Comparison of ENCODE assay signal across 1 cellular context in the genomic region with DNA sequence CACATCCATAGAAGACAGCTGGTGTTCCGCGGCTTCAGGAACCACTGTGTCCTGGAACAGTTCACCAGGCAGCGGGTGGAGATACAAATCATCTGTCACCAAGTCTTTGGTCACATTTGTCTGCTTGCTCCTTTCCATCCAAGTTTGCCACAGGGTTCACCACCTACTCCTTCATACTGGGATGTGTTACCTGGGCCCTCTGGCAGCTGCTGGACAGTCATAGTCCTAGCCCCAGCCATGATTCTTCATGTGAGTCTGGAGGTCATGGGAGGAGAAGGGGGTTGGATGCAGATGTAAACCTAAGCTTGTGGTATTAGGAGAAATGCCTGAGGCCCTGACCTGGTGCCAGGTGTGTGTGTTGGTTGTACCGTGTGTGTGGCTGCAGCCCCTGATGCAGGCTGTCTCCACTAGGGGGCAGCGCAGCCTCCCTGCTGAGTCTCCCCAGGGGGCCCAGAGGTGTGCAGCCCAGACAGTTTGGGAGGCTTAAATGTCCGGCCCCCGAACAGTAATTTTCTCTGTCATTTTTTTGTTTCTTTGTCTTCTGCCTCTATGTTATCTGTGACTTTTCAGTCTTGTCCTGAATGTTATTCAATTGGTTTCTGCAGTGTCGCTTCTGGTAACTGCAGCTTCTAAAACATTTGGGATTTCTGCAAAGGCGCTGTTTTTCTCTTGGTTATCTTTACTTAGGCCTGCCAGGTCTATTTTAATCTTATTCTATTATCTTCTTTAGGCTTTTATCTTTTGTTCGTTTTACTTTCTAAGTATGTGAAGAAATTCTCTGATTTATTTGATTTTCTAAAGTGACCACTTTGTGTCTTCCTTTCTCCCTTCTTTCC.
TF ChIP-seq lines count a peak whose summit lies in the region.

No MANE protein-coding gene starts in this region.

TF ChIP-seq in HepG2, 621 proteins besides CTCF, POLR2A, EP300 and RAD21:
- TF ChIP-seq STAG1 (CRISPR knock-in tag; IDR thresholded peaks at IDR 0.05) (peak; percentile 46), XRCC5 (optimal IDR thresholded peaks at IDR 0.05; ENCODE audit: low read length) (peak; percentile 22)
- TF ChIP-seq, protein P1, sequence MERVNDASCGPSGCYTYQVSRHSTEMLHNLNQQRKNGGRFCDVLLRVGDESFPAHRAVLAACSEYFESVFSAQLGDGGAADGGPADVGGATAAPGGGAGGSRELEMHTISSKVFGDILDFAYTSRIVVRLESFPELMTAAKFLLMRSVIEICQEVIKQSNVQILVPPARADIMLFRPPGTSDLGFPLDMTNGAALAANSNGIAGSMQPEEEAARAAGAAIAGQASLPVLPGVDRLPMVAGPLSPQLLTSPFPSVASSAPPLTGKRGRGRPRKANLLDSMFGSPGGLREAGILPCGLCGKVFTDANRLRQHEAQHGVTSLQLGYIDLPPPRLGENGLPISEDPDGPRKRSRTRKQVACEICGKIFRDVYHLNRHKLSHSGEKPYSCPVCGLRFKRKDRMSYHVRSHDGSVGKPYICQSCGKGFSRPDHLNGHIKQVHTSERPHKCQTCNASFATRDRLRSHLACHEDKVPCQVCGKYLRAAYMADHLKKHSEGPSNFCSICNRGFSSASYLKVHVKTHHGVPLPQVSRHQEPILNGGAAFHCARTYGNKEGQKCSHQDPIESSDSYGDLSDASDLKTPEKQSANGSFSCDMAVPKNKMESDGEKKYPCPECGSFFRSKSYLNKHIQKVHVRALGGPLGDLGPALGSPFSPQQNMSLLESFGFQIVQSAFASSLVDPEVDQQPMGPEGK (CRISPR knock-in tag; IDR thresholded peaks at IDR 0.05): 0 out of 2 replicates have a peak, but pooled peaks have one; percentile 12
- TF ChIP-seq, protein P2, sequence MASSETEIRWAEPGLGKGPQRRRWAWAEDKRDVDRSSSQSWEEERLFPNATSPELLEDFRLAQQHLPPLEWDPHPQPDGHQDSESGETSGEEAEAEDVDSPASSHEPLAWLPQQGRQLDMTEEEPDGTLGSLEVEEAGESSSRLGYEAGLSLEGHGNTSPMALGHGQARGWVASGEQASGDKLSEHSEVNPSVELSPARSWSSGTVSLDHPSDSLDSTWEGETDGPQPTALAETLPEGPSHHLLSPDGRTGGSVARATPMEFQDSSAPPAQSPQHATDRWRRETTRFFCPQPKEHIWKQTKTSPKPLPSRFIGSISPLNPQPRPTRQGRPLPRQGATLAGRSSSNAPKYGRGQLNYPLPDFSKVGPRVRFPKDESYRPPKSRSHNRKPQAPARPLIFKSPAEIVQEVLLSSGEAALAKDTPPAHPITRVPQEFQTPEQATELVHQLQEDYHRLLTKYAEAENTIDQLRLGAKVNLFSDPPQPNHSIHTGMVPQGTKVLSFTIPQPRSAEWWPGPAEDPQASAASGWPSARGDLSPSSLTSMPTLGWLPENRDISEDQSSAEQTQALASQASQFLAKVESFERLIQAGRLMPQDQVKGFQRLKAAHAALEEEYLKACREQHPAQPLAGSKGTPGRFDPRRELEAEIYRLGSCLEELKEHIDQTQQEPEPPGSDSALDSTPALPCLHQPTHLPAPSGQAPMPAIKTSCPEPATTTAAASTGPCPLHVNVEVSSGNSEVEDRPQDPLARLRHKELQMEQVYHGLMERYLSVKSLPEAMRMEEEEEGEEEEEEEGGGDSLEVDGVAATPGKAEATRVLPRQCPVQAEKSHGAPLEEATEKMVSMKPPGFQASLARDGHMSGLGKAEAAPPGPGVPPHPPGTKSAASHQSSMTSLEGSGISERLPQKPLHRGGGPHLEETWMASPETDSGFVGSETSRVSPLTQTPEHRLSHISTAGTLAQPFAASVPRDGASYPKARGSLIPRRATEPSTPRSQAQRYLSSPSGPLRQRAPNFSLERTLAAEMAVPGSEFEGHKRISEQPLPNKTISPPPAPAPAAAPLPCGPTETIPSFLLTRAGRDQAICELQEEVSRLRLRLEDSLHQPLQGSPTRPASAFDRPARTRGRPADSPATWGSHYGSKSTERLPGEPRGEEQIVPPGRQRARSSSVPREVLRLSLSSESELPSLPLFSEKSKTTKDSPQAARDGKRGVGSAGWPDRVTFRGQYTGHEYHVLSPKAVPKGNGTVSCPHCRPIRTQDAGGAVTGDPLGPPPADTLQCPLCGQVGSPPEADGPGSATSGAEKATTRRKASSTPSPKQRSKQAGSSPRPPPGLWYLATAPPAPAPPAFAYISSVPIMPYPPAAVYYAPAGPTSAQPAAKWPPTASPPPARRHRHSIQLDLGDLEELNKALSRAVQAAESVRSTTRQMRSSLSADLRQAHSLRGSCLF (CRISPR knock-in tag; IDR thresholded peaks at IDR 0.05; ENCODE audit: borderline replicate concordance): peak; percentile 78; the same call in 1 of the 2 replicates
- TF ChIP-seq, protein P3, sequence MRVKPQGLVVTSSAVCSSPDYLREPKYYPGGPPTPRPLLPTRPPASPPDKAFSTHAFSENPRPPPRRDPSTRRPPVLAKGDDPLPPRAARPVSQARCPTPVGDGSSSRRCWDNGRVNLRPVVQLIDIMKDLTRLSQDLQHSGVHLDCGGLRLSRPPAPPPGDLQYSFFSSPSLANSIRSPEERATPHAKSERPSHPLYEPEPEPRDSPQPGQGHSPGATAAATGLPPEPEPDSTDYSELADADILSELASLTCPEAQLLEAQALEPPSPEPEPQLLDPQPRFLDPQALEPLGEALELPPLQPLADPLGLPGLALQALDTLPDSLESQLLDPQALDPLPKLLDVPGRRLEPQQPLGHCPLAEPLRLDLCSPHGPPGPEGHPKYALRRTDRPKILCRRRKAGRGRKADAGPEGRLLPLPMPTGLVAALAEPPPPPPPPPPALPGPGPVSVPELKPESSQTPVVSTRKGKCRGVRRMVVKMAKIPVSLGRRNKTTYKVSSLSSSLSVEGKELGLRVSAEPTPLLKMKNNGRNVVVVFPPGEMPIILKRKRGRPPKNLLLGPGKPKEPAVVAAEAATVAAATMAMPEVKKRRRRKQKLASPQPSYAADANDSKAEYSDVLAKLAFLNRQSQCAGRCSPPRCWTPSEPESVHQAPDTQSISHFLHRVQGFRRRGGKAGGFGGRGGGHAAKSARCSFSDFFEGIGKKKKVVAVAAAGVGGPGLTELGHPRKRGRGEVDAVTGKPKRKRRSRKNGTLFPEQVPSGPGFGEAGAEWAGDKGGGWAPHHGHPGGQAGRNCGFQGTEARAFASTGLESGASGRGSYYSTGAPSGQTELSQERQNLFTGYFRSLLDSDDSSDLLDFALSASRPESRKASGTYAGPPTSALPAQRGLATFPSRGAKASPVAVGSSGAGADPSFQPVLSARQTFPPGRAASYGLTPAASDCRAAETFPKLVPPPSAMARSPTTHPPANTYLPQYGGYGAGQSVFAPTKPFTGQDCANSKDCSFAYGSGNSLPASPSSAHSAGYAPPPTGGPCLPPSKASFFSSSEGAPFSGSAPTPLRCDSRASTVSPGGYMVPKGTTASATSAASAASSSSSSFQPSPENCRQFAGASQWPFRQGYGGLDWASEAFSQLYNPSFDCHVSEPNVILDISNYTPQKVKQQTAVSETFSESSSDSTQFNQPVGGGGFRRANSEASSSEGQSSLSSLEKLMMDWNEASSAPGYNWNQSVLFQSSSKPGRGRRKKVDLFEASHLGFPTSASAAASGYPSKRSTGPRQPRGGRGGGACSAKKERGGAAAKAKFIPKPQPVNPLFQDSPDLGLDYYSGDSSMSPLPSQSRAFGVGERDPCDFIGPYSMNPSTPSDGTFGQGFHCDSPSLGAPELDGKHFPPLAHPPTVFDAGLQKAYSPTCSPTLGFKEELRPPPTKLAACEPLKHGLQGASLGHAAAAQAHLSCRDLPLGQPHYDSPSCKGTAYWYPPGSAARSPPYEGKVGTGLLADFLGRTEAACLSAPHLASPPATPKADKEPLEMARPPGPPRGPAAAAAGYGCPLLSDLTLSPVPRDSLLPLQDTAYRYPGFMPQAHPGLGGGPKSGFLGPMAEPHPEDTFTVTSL (CRISPR knock-in tag; IDR thresholded peaks at IDR 0.05; ENCODE audit: borderline replicate concordance): no peak
TF ChIP-seq in HepG2: peak in this region for 4.
